Comparison of ENCODE assay signal across 8 cellular contexts in the genomic region with DNA sequence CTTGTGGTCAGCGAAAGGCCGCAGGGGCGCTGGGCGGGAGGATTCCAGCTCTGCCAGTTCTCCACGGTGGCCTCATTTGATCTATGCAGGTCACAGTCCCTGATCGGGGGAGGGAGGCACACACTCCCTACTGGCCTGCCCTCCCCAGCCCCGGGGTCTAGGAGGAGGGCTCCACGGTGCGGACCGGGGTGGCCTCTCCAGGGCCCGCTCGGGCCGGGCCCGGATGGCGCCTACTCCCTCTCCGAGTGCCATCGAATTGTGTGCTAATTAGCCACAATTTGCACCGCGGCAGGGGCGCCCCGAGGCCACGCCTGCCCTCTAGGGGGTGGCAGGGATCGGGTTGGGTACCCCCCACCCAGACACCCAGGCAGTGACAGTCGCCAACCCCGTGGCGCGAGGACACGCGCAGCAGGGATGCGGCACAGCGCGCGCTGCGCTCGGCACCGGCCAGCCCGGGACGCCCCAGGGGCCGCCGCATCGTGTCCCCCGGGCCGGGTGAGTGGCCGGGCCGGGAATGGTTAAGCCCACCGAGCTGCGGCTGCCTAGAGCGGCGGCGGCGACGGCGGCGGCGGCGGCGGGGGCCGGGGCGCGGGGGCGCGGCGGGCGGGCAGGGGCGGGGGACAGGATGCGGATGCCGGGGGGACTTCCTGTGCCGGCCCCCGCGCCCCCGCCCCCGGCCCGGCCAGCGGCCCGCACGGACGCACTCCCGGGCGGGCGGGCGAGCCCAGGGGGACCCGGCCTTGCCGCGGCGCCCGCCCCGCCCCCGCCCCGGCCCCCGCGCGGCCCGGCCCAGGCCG. TPM values are rescaled to one million over a fixed set of nuclear protein-coding genes. Genes with fewer than 3 reads are reported as not detected.
DNase-seq lines count a peak whose midpoint lies in the region; ATAC-seq, FAIRE-seq and TF ChIP-seq lines count a peak whose summit lies in the region.

Gene ZNF853, plus strand, starts transcription at position 670 of the 797 bp plus-strand sequence. CDS start 565 bp downstream, outside the sequence.

- peak within 1 kb of the TSS; percentile 55 to 69 (median 65) for H3K4me3 ChIP-seq in pancreas

- ATAC-seq in pancreas (peak; percentile 37 to 65 (median 46)), GM21381 (IDR thresholded peaks at IDR 0.05; ENCODE audit: unreplicated experiment) (no peak), GM21786 (IDR thresholded peaks at IDR 0.05; ENCODE audit: unreplicated experiment) (no peak), HG03432 (IDR thresholded peaks at IDR 0.05; ENCODE audit: unreplicated experiment) (no peak)

- DNase-seq in HTR-8/SVneo (ENCODE audit: insufficient read length, low spot score) (no peak), glutamatergic neuron (peak; percentile 58), pancreas (peak in 4 of 6 donors; percentile 26 to 76 (median 33)), NCI-H2196 treated with DMSO at 0.1 percent for 48 hours (lab: John Stamatoyannopoulos, UW; ENCODE audit: unreplicated experiment) (no peak)
- DNase-seq in activated T-cell treated with anti-CD3 and anti-CD28 coated beads, Interleukin-2, amount 50 U/mL, for 24 hours = peak; percentile 57

- intact Hi-C loops in pancreas (cut with DNase I) = no loop called here

- peak within 1 kb of the TSS in 2 of 4 donors; percentile 10 to 15 for H3K27ac ChIP-seq in pancreas

- H3K4me1 ChIP-seq in pancreas = no peaks in the 10 kb centered on the region

- H3K27me3 ChIP-seq in pancreas = no peaks in the 10 kb centered on the region

- TF ChIP-seq CTCF in glutamatergic neuron (IDR thresholded peaks at IDR 0.05; ENCODE audit: partially characterized antibody, unreplicated experiment) = no peak
- no peak for TF ChIP-seq CTCF in pancreas (IDR thresholded peaks at IDR 0.05)

- peaks cover 21% of the 10 kb centered on the region for H3K4me1 Mint-ChIP-seq in activated T-cell treated with anti-CD3 and anti-CD28 coated beads, Interleukin-2, amount 50 U/mL, for 24 hours (ENCODE audit: low read depth)
- peaks cover 2% of the 10 kb centered on the region for H3K4me1 Mint-ChIP-seq in glutamatergic neuron (ENCODE audit: low read depth, unreplicated experiment)

- peak; percentile 83 for FAIRE-seq in HTR-8/SVneo (lab: Jason Lieb, UNC)
- no peak for FAIRE-seq in pancreas (lab: Jason Lieb, UNC)

- peaks cover 4% of the 10 kb centered on the region for H3K27me3 Mint-ChIP-seq in activated T-cell treated with anti-CD3 and anti-CD28 coated beads, Interleukin-2, amount 50 U/mL, for 24 hours
- peaks cover 8% of the 10 kb centered on the region for H3K27me3 Mint-ChIP-seq in glutamatergic neuron (ENCODE audit: unreplicated experiment)

- WGBS in pancreas, 2 donors = 6 to 8% methylated on average over 63 to 94 of the region's 94 CpGs

- no peaks in the 10 kb centered on the region for H3K9me3 Mint-ChIP-seq in activated T-cell treated with anti-CD3 and anti-CD28 coated beads, Interleukin-2, amount 50 U/mL, for 24 hours
- peaks cover 3% of the 10 kb centered on the region for H3K9me3 Mint-ChIP-seq in glutamatergic neuron (ENCODE audit: unreplicated experiment)

- no peaks in the 10 kb centered on the region for H3K36me3 ChIP-seq in pancreas

- peaks cover 4% of the 10 kb centered on the region for H3K36me3 Mint-ChIP-seq in activated T-cell treated with anti-CD3 and anti-CD28 coated beads, Interleukin-2, amount 50 U/mL, for 24 hours (ENCODE audit: low read depth)
- peaks cover 2% of the 10 kb centered on the region for H3K36me3 Mint-ChIP-seq in glutamatergic neuron (ENCODE audit: unreplicated experiment)

- H3K27ac Mint-ChIP-seq in activated T-cell treated with anti-CD3 and anti-CD28 coated beads, Interleukin-2, amount 50 U/mL, for 24 hours = peak within 1 kb of the TSS; percentile 65
- peak within 1 kb of the TSS; percentile 11 for H3K27ac Mint-ChIP-seq in glutamatergic neuron (ENCODE audit: unreplicated experiment)

- H3K4me3 Mint-ChIP-seq in activated T-cell treated with anti-CD3 and anti-CD28 coated beads, Interleukin-2, amount 50 U/mL, for 24 hours = peak within 1 kb of the TSS; percentile 69
- peak within 1 kb of the TSS; percentile 84 for H3K4me3 Mint-ChIP-seq in glutamatergic neuron (ENCODE audit: unreplicated experiment)

- no peaks in the 10 kb centered on the region for H3K9me3 ChIP-seq in pancreas

RNA-seq across cellular contexts. Expression of gene ZNF853, which starts in this region (rescaled TPM):
- total RNA-seq in glutamatergic neuron (ENCODE audit: unreplicated experiment) = 5.5 TPM
- total RNA-seq in pancreas = 1 to 10 TPM; 3.6 to 7.8 (median 5.8) TPM
- polyA plus RNA-seq in pancreas = 1 to 10 TPM; 1.6 to 4.3 TPM

Comparison
In these comparisons a context has a peak if more than half of its experiments do, and no peak if none do; other contexts are left out.
1. DNase-seq: peak in activated T-cell treated with anti-CD3 and anti-CD28 coated beads, Interleukin-2, amount 50 U/mL, for 24 hours (single experiment), glutamatergic neuron (single experiment) and pancreas (4 of 6); none in HTR-8/SVneo (single experiment) and NCI-H2196 treated with DMSO at 0.1 percent for 48 hours (single experiment).
2. ATAC-seq: peak in pancreas (4 of 4); none in GM21381 (single experiment), GM21786 (single experiment) and HG03432 (single experiment).